ENCODE assay signal across 8 cellular contexts in the genomic region with DNA sequence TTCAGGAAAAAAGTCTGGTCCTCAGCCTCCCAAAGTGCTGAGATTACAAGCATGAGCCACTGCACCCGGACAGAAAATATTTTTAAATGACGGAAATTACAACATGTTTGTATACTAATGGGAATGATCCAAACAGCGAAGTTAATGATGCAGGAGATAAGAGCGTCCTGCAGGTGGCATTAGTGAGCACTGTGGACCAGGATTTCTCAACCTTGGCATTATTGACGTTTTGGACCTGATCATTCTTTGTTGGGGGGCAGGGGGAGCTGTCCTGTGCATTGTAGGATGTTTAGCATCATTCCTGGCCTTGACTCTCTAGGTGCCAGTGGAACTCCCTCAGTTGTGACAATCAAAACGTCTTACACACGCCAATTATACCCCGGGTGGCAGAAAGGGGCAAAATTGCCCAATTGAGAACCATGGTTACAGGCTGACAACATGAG. TPM values are rescaled to one million over a fixed set of nuclear protein-coding genes. Genes with fewer than 3 reads are reported as not detected.
DNase-seq lines count a peak whose midpoint lies in the region; ATAC-seq and TF ChIP-seq lines count a peak whose summit lies in the region.

No MANE protein-coding gene starts in this region.

- H3K27ac Mint-ChIP-seq in brain, result no peak overlapping the region

- no peaks in the 10 kb centered on the region for H3K9me2 ChIP-seq in OCI-LY7 (ENCODE audit: insufficient read depth, low read length)

- no peak overlapping the region for H3K4me2 ChIP-seq in OCI-LY7 (ENCODE audit: low read length)

- ATAC-seq in HG03039 (IDR thresholded peaks at IDR 0.05; ENCODE audit: unreplicated experiment) (no peak), GM19455 (IDR thresholded peaks at IDR 0.05; ENCODE audit: unreplicated experiment) (no peak)

- H4K20me1 ChIP-seq in OCI-LY7 (ENCODE audit: insufficient read depth, low read length), result no peaks in the 10 kb centered on the region

- no peak overlapping the region for H3K4me3 ChIP-seq in OCI-LY7 (ENCODE audit: low read depth, low read length, poor library complexity, severe bottlenecking)

- H3K9me3 ChIP-seq in OCI-LY7 (ENCODE audit: low read length), result no peaks in the 10 kb centered on the region

- no peak overlapping the region for H3K27ac ChIP-seq in OCI-LY7 (ENCODE audit: low read depth, low read length, poor library complexity, severe bottlenecking)

- intact Hi-C loops in OCI-LY7 (cut with micrococcal nuclease; ENCODE audit: unreplicated experiment), result loop anchor here (10.0 kb wide), 3 partner anchors 249 to 699 kb away; no protein-coding TSS in a partner anchor

- no TSS peak for BruUV-seq in OCI-LY7 (replicated peaks; lab: Mats Ljungman, UMichigan)

- H3K36me3 ChIP-seq in OCI-LY7 (ENCODE audit: insufficient read depth, low read length), result peaks cover 96% of the 10 kb centered on the region

- no peak overlapping the region for H3K4me3 Mint-ChIP-seq in brain

- CTCF ChIA-PET in OCI-LY7 (lab: Charles Lee; ENCODE audit: unreplicated experiment), result no interaction called here

- H3K9me3 Mint-ChIP-seq in brain, result no peaks in the 10 kb centered on the region

- H3K4me1 Mint-ChIP-seq in brain, result no peaks in the 10 kb centered on the region

- no peaks in the 10 kb centered on the region; the same call in 1 of the 2 replicates for H3K79me2 ChIP-seq in OCI-LY7 (ENCODE audit: insufficient read depth, low read depth, low read length)

- H3K36me3 Mint-ChIP-seq in brain, result peaks cover 40% of the 10 kb centered on the region

- H3K27me3 Mint-ChIP-seq in brain, result no peaks in the 10 kb centered on the region

- POLR2A ChIA-PET in OCI-LY7 (lab: Charles Lee), result no interaction called here

- TF ChIP-seq CTCF in GM12874 (IDR thresholded peaks at IDR 0.05; ENCODE audit: insufficient read depth, low read depth, low read length) (peak; percentile 68), OCI-LY7 (conservative IDR thresholded peaks at IDR 0.05; ENCODE audit: low read length) (peak; percentile 84), brain (conservative IDR thresholded peaks at IDR 0.05) (peak; percentile 51 to 73)

- H3K4me1 ChIP-seq in OCI-LY7 (ENCODE audit: insufficient read depth, low read length, poor library complexity, severe bottlenecking), result no peaks in the 10 kb centered on the region

- no peak overlapping the region for H2AFZ ChIP-seq in OCI-LY7 (ENCODE audit: low read length)

- DNase-seq in AG20443 (ENCODE audit: low spot score) (peak; percentile 59), OCI-LY7 (ENCODE audit: low spot score) (peak; percentile 60), iris pigment epithelial cell (ENCODE audit: low read depth) (peak; percentile 45), stromal cell of bone marrow (ENCODE audit: low read depth) (peak; percentile 9)

RNA-seq across cellular contexts. Expression of gene SCFD1, which starts 34.1 kb away (rescaled TPM):
- total RNA-seq in OCI-LY7 (2014; rRNA removed; shearing (Covaris generic)), result 44.6 and 65.1 TPM in 2 replicates
- total RNA-seq in OCI-LY7 (2022), result 71.4 and 72.6 TPM in 2 replicates
- 21.7 TPM for polyA plus RNA-seq in brain (ENCODE audit: insufficient read depth, low read depth, low replicate concordance)

Comparison
In these comparisons a context has a peak if more than half of its experiments do, and no peak if none do; other contexts are left out.
1. DNase-seq: peak in every context shown above with its lines; median percentile 60 in OCI-LY7; 59 in AG20443; 45 in iris pigment epithelial cell; 9 in stromal cell of bone marrow.